8 cellular contexts compared by ENCODE assay signal in the genomic region with DNA sequence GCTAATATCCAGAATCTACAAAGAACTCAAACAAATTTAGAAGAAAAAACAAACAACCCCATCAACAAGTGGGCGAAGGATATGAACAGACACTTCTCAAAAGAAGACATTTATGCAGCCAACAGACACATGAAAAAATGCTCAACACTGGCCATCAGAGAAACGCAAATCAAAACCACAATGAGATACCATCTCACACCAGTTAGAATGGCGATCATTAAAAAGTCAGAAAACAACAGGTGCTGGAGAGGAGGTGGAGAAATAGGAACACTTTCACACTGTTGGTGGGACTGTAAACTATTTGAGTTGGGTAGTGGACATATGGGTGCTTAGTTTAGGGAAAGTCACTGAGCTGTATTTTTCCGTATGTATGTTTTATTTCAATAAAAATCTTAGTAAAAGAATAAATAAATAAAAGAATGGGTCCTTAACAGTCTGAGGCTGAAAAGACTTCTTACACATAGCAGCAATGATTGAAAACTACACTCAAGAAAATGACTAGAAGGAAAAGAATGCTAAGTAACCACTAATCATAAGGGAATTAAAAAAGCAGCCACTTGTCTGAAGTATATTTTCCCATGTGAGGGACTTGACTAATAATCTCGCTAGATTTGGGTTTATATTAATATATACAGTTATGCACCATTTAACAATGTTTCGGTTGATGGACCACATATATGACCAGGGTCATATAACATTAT.
DNase-seq lines count a peak whose midpoint lies in the region; ATAC-seq, FAIRE-seq and TF ChIP-seq lines count a peak whose summit lies in the region.
"Not testable (repeated sequence)": the region's sequence is repeated elsewhere in the genome, so short reads cannot be mapped to it uniquely, and the experiment has no call there.

No MANE protein-coding gene starts in this region.

- not testable (repeated sequence) for H3K9ac ChIP-seq in astrocyte (ENCODE audit: low read length); endothelial cell of umbilical vein (replicated peaks; ENCODE audit: extremely low read depth, insufficient read depth, low read length); smooth muscle cell (ENCODE audit: low read depth)

- H3K4me2 ChIP-seq in astrocyte (ENCODE audit: low read length); endothelial cell of umbilical vein (ENCODE audit: insufficient read depth, low read length); smooth muscle cell: not testable (repeated sequence)

- FAIRE-seq in astrocyte (lab: Jason Lieb, UNC), result peak; percentile 75
- FAIRE-seq in endothelial cell of umbilical vein (lab: Jason Lieb, UNC), result peak; percentile 53

- H3K4me3 ChIP-seq in AG04449 (ENCODE audit: low read depth, low read length); astrocyte (ENCODE audit: insufficient read depth, low read depth, low read length); endothelial cell of umbilical vein (replicated peaks in 1 of 3; ENCODE audit: insufficient read depth in 1 of 3, low read depth in 1 of 3, low read length in 3 of 3); foreskin fibroblast (ENCODE audit: low read depth in 1 of 2, low read length in 2 of 2); left lung; smooth muscle cell: not testable (repeated sequence)

- POLR2A ChIA-PET in AG04449 (lab: Yijun Ruan, JAX); endothelial cell of umbilical vein (lab: Charles Lee): not testable (repeated sequence)

- peak; percentile 87 for ATAC-seq in left lung

- H3K27me3 ChIP-seq in astrocyte (ENCODE audit: insufficient read depth, low read length); endothelial cell of umbilical vein (ENCODE audit: control insufficient read depth in 2 of 2, insufficient read depth in 2 of 2, low read length in 2 of 2); left lung; smooth muscle cell (ENCODE audit: low read depth): not testable (repeated sequence)

- peak overlapping the region; percentile 25 for H3K27ac ChIP-seq in astrocyte (ENCODE audit: low read depth, low read length)
- H3K27ac ChIP-seq in endothelial cell of umbilical vein (ENCODE audit: insufficient read depth, low read depth, low read length), result not testable (repeated sequence)
- peak overlapping the region in 1 of 2 donors; percentile 48 for H3K27ac ChIP-seq in left lung
- H3K27ac ChIP-seq in smooth muscle cell (ENCODE audit: low read depth), result peak overlapping the region; percentile 39

- not testable (repeated sequence) for H3K9me3 ChIP-seq in astrocyte (ENCODE audit: insufficient read depth, low read depth, low read length); endothelial cell of umbilical vein (replicated peaks; ENCODE audit: control insufficient read depth, insufficient read depth, low read length); left lung; smooth muscle cell (replicated peaks; ENCODE audit: low read depth)

- H3K9me1 ChIP-seq in endothelial cell of umbilical vein (replicated peaks; ENCODE audit: control insufficient read depth, extremely low read depth, insufficient read depth, low read length), result not testable (repeated sequence)

- not testable (repeated sequence) for H4K20me1 ChIP-seq in astrocyte (ENCODE audit: insufficient read depth, low read length); endothelial cell of umbilical vein (replicated peaks; ENCODE audit: control insufficient read depth, extremely low read depth, insufficient read depth, low read length)
- H4K20me1 ChIP-seq in smooth muscle cell (ENCODE audit: low read depth), result peaks cover 14% of the 10 kb centered on the region

- CTCF ChIA-PET in AG04449 (lab: Yijun Ruan, JAX); endothelial cell of umbilical vein (lab: Charles Lee): not testable (repeated sequence)

- H2AFZ ChIP-seq in astrocyte (ENCODE audit: low read depth, low read length); endothelial cell of umbilical vein (ENCODE audit: low read depth, low read length); smooth muscle cell (ENCODE audit: low read depth): not testable (repeated sequence)

- TF ChIP-seq CTCF in AG04449 (IDR thresholded peaks at IDR 0.05; ENCODE audit: insufficient read depth, low read length, missing control alignments); astrocyte (IDR thresholded peaks at IDR 0.05; ENCODE audit: insufficient read depth, low read depth, low read length); endothelial cell of umbilical vein (IDR thresholded peaks at IDR 0.05; ENCODE audit: extremely low read depth in 1 of 2, insufficient read depth in 1 of 2, low read depth in 1 of 2, low read length in 2 of 2); foreskin fibroblast (IDR thresholded peaks at IDR 0.05; ENCODE audit: low read depth, low read length); left lung (IDR thresholded peaks at IDR 0.05); smooth muscle cell (IDR thresholded peaks at IDR 0.05; ENCODE audit: borderline replicate concordance, insufficient read depth, poor library complexity, severe bottlenecking): not testable (repeated sequence)

- BruUV-seq in endothelial cell of umbilical vein (replicated peaks; lab: Mats Ljungman, UMichigan), result not testable (repeated sequence)

- intact Hi-C loops in endothelial cell of umbilical vein (cut with micrococcal nuclease); left lung (cut with DNase I): not testable (repeated sequence)

- H3K4me1 ChIP-seq in astrocyte (ENCODE audit: insufficient read depth, low read length); endothelial cell of umbilical vein (ENCODE audit: control insufficient read depth, extremely low read depth, insufficient read depth, low read length); left lung; smooth muscle cell (ENCODE audit: low read depth): not testable (repeated sequence)

- 67% methylated on average over 6 of the region's 6 CpGs for WGBS in smooth muscle cell (ENCODE audit: low lambda C conversion rate)

- H3K27ac Mint-ChIP-seq in astrocyte (ENCODE audit: unreplicated experiment), result not testable (repeated sequence)

- not testable (repeated sequence) for H3K4me1 Mint-ChIP-seq in astrocyte (ENCODE audit: low read depth, unreplicated experiment)

- not testable (repeated sequence) for H3K4me3 Mint-ChIP-seq in astrocyte (ENCODE audit: unreplicated experiment)

- H3K36me3 ChIP-seq in astrocyte (ENCODE audit: insufficient read depth, low read length); endothelial cell of umbilical vein (ENCODE audit: control insufficient read depth in 2 of 2, extremely low read depth in 1 of 2, insufficient read depth in 2 of 2, low read length in 2 of 2); smooth muscle cell (ENCODE audit: low read depth): not testable (repeated sequence)
- H3K36me3 ChIP-seq in left lung, result peaks cover 0 to 52% of the 10 kb centered on the region in 2 donors

- not testable (repeated sequence) for H3K9me3 Mint-ChIP-seq in astrocyte (ENCODE audit: unreplicated experiment)

- H3F3A ChIP-seq in smooth muscle cell (ENCODE audit: low read depth), result not testable (repeated sequence)

- not testable (repeated sequence) for H3K27me3 Mint-ChIP-seq in astrocyte (ENCODE audit: low read depth, unreplicated experiment)

- TF ChIP-seq POLR2A in endothelial cell of umbilical vein (IDR thresholded peaks at IDR 0.05; ENCODE audit: low read depth, low read length), result not testable (repeated sequence)

- H3K79me2 ChIP-seq in astrocyte (ENCODE audit: insufficient read depth, low read length); endothelial cell of umbilical vein (ENCODE audit: control insufficient read depth, insufficient read depth, low read length); smooth muscle cell (ENCODE audit: low read depth): not testable (repeated sequence)

- dilution Hi-C loops in endothelial cell of umbilical vein (cut with MboI; ENCODE audit: extremely low pct_ligation_motif_present, low sequenced_read_pairs), result not testable (repeated sequence)

- H3K36me3 Mint-ChIP-seq in astrocyte (ENCODE audit: low read depth, unreplicated experiment), result not testable (repeated sequence)

- DNase-seq in AG04449 (ENCODE audit: low read depth, low spot score) (peak; percentile 16), GM03348 (ENCODE audit: low spot score) (peak; percentile 11), NCI-H226 (peak; percentile 7), astrocyte (ENCODE audit: low read depth) (peak; percentile 59), foreskin fibroblast (peak; percentile 5 to 28)
- not testable (repeated sequence) for DNase-seq in endothelial cell of umbilical vein (ENCODE audit: low read depth, low spot score); left lung; smooth muscle cell (lab: John Stamatoyannopoulos, UW; ENCODE audit: unreplicated experiment)
